Comparison of ENCODE assay signal across 15 cellular contexts in the genomic region with DNA sequence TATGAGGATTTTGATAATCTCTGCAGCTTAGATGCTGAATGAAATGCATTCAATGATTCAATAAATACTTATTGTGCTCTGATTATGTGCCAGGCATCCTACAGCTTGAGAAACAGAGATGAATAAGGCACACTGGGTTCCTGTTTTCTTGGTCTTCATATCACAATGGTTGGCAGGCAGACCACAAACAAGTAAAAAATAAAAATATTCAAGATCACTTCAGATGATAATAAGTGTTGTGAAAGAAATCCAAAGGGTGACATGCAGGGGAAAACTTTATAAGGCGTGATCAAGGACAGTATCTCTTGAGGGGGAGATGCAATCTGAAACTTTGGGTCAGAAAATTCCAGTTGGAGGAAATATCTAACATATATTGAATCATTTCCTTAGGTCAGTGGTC.
"Had no signal": no experiment of that assay in that cellular context is flagged by ENCODE, and none has a peak within 500 bp of the region (broad histone marks: within the 10 kb centered on the region; RNA-seq: fewer than 3 reads in every experiment).

No MANE protein-coding gene starts in this region.

- H3K36me3 ChIP-seq: ascending aorta, cardiac muscle cell, right atrium auricular region, tibial artery, vagina had no signal

- DNase-seq: activated CD4-positive, alpha-beta T cell treated with anti-CD3 and anti-CD28 coated beads, Interleukin-2, amount 50 U/mL, for 4 hours; activated CD4-positive, CD25-positive, alpha-beta regulatory T cell treated with anti-CD3 and anti-CD28 coated beads, Interleukin-2, amount 50 U/mL, for 72 hours; activated effector memory CD4-positive, alpha-beta T cell treated with Interleukin-2 at 50 U/mL for 16 hours; activated naive CD8-positive, alpha-beta T cell treated with anti-CD3 and anti-CD28 coated beads, Interleukin-2, amount 10 ng/mL, durations not matched to agents 7 days and 5 days; activated T-cell treated with anti-CD3 and anti-CD28 coated beads, Interleukin-2, amount 50 U/mL, for 24 hours; cortex of kidney; erythroblast; hypothalamus; posterior cingulate gyrus; small intestine; tibial artery had no signal

- H3K9me3 ChIP-seq: ascending aorta, right atrium auricular region, tibial artery, vagina had no signal

- H3K4me3 Mint-ChIP-seq: activated naive CD8-positive, alpha-beta T cell treated with anti-CD3 and anti-CD28 coated beads, Interleukin-2, amount 10 ng/mL, durations not matched to agents 7 days and 5 days; activated T-cell treated with anti-CD3 and anti-CD28 coated beads, Interleukin-2, amount 50 U/mL, for 24 hours had no signal

- H3K4me3 ChIP-seq: ascending aorta, cardiac muscle cell, right atrium auricular region, tibial artery, vagina had no signal

- FAIRE-seq: small intestine had no signal

- H3K27me3 ChIP-seq: ascending aorta, cardiac muscle cell, right atrium auricular region, tibial artery, vagina had no signal

- H3K27ac Mint-ChIP-seq: activated naive CD8-positive, alpha-beta T cell treated with anti-CD3 and anti-CD28 coated beads, Interleukin-2, amount 10 ng/mL, durations not matched to agents 7 days and 5 days; activated T-cell treated with anti-CD3 and anti-CD28 coated beads, Interleukin-2, amount 50 U/mL, for 24 hours had no signal

- H3K27ac ChIP-seq: ascending aorta, cardiac muscle cell, right atrium auricular region, tibial artery, vagina had no signal

- H3K27me3 Mint-ChIP-seq: activated naive CD8-positive, alpha-beta T cell treated with anti-CD3 and anti-CD28 coated beads, Interleukin-2, amount 10 ng/mL, durations not matched to agents 7 days and 5 days; activated T-cell treated with anti-CD3 and anti-CD28 coated beads, Interleukin-2, amount 50 U/mL, for 24 hours had no signal
